In the genomic region with DNA sequence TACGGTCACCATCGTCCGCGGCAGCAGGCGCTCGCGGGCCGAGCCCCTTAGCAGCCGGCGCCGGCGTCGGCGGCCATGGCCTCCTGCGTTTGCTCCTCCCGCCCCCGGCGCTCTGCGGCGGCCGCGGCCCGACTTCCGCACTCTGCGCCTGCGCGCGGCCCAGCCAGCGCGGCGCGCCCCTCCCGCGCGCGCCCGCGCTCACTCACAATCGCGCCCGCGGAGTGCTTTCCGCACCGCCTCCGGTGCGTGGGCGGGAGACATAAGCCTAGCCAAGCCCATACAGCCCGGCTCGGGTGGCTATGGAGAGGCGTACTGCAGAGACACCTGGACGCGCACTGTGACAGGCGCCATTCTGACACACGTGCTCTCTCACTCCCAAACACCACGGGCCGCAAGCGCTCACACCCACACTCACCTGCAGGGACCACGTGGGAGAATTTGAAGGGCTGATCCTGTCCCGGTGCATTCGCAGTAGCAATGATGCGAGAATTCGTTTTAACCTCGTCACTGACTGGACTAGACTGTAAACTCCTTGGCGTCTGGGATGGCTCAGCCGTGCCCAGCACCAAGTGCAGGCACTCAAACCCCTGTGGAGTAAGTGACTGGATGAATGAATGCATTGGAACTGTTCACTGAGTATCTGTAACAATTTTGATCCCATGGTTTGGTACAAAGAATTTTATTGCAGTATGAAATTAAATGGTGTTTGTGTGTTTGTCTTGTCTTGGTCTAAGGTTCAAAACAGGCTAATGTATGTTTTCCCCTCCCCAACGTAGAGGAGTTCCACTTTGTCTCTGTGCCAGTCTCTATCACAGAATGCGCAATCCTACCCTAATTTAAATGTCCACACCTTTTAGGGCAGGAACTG, we compare ENCODE assay signal across 8 cellular contexts. TPM values are rescaled to one million over a fixed set of nuclear protein-coding genes. Genes with fewer than 3 reads are reported as not detected.
DNase-seq lines count a peak whose midpoint lies in the region; ATAC-seq and TF ChIP-seq lines count a peak whose summit lies in the region.

A gene with protein sequence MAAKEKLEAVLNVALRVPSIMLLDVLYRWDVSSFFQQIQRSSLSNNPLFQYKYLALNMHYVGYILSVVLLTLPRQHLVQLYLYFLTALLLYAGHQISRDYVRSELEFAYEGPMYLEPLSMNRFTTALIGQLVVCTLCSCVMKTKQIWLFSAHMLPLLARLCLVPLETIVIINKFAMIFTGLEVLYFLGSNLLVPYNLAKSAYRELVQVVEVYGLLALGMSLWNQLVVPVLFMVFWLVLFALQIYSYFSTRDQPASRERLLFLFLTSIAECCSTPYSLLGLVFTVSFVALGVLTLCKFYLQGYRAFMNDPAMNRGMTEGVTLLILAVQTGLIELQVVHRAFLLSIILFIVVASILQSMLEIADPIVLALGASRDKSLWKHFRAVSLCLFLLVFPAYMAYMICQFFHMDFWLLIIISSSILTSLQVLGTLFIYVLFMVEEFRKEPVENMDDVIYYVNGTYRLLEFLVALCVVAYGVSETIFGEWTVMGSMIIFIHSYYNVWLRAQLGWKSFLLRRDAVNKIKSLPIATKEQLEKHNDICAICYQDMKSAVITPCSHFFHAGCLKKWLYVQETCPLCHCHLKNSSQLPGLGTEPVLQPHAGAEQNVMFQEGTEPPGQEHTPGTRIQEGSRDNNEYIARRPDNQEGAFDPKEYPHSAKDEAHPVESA (minus strand): TSS at position 116 of the 868 bp plus-strand sequence. CDS start 5,936 bp downstream, outside the sequence.

- peak within 1 kb of the TSS; percentile 98 for H2AFZ ChIP-seq in fibroblast of lung (ENCODE audit: low read length)

- peak within 1 kb of the TSS; percentile 78 for H3K9ac ChIP-seq in fibroblast of lung (ENCODE audit: insufficient read depth, low read length)

- H3K9me3 Mint-ChIP-seq in IgD-negative memory B cell (no peaks in the 10 kb centered on the region), natural killer cell (no peaks in the 10 kb centered on the region)

- H3K4me3 Mint-ChIP-seq in IgD-negative memory B cell = peak within 1 kb of the TSS; percentile 91 to 99 (median 95)
- peak within 1 kb of the TSS; percentile 99 for H3K4me3 Mint-ChIP-seq in natural killer cell

- H3K4me3 ChIP-seq in Peyer's patch (peak within 1 kb of the TSS; percentile 90 to 96 (median 92)), fibroblast of lung (replicated peaks in 1 of 4; ENCODE audit: control extremely low read depth in 1 of 4, insufficient read depth in 1 of 4, low read depth in 3 of 4, low read length in 4 of 4) (peak within 1 kb of the TSS; percentile 71 to 91 (median 88))

- peak; percentile 65 for ATAC-seq in GM21576 (IDR thresholded peaks at IDR 0.05; ENCODE audit: unreplicated experiment)
- peak; percentile 76 to 91 (median 78) for ATAC-seq in natural killer cell

- H3K4me2 ChIP-seq in fibroblast of lung (ENCODE audit: extremely low read depth, insufficient read depth, low read length) = peak within 1 kb of the TSS; percentile 96

- peak within 1 kb of the TSS; percentile 94 to 99 (median 96) for H3K27ac ChIP-seq in Peyer's patch
- peak within 1 kb of the TSS; percentile 96 for H3K27ac ChIP-seq in fibroblast of lung (ENCODE audit: insufficient read depth, low read length)

- no peaks in the 10 kb centered on the region for H4K20me1 ChIP-seq in fibroblast of lung (ENCODE audit: control insufficient read depth, extremely low read depth, insufficient read depth, low read length)

- H3K9me3 ChIP-seq in Peyer's patch (no peaks in the 10 kb centered on the region), fibroblast of lung (ENCODE audit: control insufficient read depth, insufficient read depth, low read depth, low read length) (no peaks in the 10 kb centered on the region)

- H3K27me3 Mint-ChIP-seq in IgD-negative memory B cell (no peaks in the 10 kb centered on the region), natural killer cell (ENCODE audit: low read depth in 2 of 2) (peaks cover 6 to 25% of the 10 kb centered on the region in 2 donors)

- peak in 1 of 2 donors; percentile 33 for TF ChIP-seq POLR2A in Peyer's patch (IDR thresholded peaks at IDR 0.05)

- H3K4me1 ChIP-seq in Peyer's patch (peaks cover 0 to 43% (median 2%) of the 10 kb centered on the region in 4 donors), fibroblast of lung (ENCODE audit: control insufficient read depth, extremely low read depth, insufficient read depth, low read length) (peaks cover 2% of the 10 kb centered on the region)

- H3K27me3 ChIP-seq in Peyer's patch (no peaks in the 10 kb centered on the region), fibroblast of lung (ENCODE audit: control insufficient read depth, insufficient read depth, low read length) (no peaks in the 10 kb centered on the region)

- H3K36me3 ChIP-seq in Peyer's patch (no peaks in the 10 kb centered on the region), fibroblast of lung (ENCODE audit: control insufficient read depth, insufficient read depth, low read length) (no peaks in the 10 kb centered on the region)

- intact Hi-C loops in natural killer cell (cut with micrococcal nuclease) = loop anchor here (1.0 to 2.0 kb wide), 3 partner anchors 54 to 1211 kb away; a partner anchor contains a TSS

- DNase-seq in DMS53 treated with DMSO at 0.1 percent for 48 hours (lab: John Stamatoyannopoulos, UW; ENCODE audit: unreplicated experiment) (peak; percentile 79), Peyer's patch (peak; percentile 88 to 97 (median 96)), activated T-helper 1 cell treated with Interleukin-2 at 50 U/mL for 16 hours (ENCODE audit: low read depth) (peak; percentile 90), fibroblast of lung (ENCODE audit: low read depth in 2 of 2) (peak; percentile 70 to 83), natural killer cell (peak; percentile 88)
- DNase-seq in stimulated activated naive CD4-positive, alpha-beta T cell treated with Interleukin-2 at 50 U/mL for 16 hours (lab: John Stamatoyannopoulos, UW) = peak; percentile 92

- H3K4me1 Mint-ChIP-seq in IgD-negative memory B cell (peaks cover 30 to 35% (median 33%) of the 10 kb centered on the region in 3 donors), natural killer cell (peaks cover 42 to 46% of the 10 kb centered on the region in 2 donors)

- H3K36me3 Mint-ChIP-seq in IgD-negative memory B cell = no peaks in the 10 kb centered on the region
- no peaks in the 10 kb centered on the region for H3K36me3 Mint-ChIP-seq in natural killer cell

- peak within 1 kb of the TSS; percentile 91 to 97 (median 95) for H3K27ac Mint-ChIP-seq in IgD-negative memory B cell
- H3K27ac Mint-ChIP-seq in natural killer cell = peak within 1 kb of the TSS; percentile 95 to 98

- no peak for TF ChIP-seq CTCF in Peyer's patch (IDR thresholded peaks at IDR 0.05)
- no peak for TF ChIP-seq CTCF in fibroblast of lung (conservative IDR thresholded peaks at IDR 0.05 in 1 of 2, IDR thresholded peaks at IDR 0.05 in 1 of 2; ENCODE audit: low read depth in 1 of 2, low read length in 2 of 2)
- TF ChIP-seq CTCF in natural killer cell (IDR thresholded peaks at IDR 0.05) = no peak

- peaks cover 45% of the 10 kb centered on the region for H3K79me2 ChIP-seq in fibroblast of lung (ENCODE audit: control insufficient read depth, insufficient read depth, low read length)

RNA-seq across cellular contexts. Expression of the gene that starts here (rescaled TPM):
- 15.6 TPM for polyA plus RNA-seq in IgD-negative memory B cell
- 10 to 100 TPM; 12.1 to 85.8 (median 23.6) TPM for total RNA-seq in Peyer's patch
- 54.2 and 57.8 TPM in 2 replicates for total RNA-seq in fibroblast of lung
- 74.7 and 75.0 TPM in 2 replicates for polyA plus RNA-seq in fibroblast of lung
- polyA plus RNA-seq in fibroblast of lung (2012) = 50.6 and 53.1 TPM in 2 replicates
- 17.7 and 57.1 TPM in 2 replicates for polyA minus RNA-seq in fibroblast of lung (ENCODE audit: low replicate concordance)
- total RNA-seq in natural killer cell = 10 to 100 TPM; 29.8 to 40.4 (median 38.4) TPM

Comparison
In these comparisons a context has a peak if more than half of its experiments do, and no peak if none do; other contexts are left out.
1. Peak in every context shown above with its lines: DNase-seq, ATAC-seq, H3K4me3 ChIP-seq and H3K27ac ChIP-seq.